1 cellular context compared by ENCODE assay signal in genomic region chr11:129041611-129042018, GRCh38.
TF ChIP-seq lines count a peak whose summit lies in the region.

No MANE protein-coding gene starts in this region.

TF ChIP-seq in GM23338, 12 proteins besides CTCF, POLR2A, EP300 and RAD21 (continued from another document):
- TF ChIP-seq ZNF462 (CRISPR knock-in tag; IDR thresholded peaks at IDR 0.05) (no peak), ETS1 (IDR thresholded peaks at IDR 0.05) (no peak), ZNF331 (CRISPR knock-in tag; IDR thresholded peaks at IDR 0.05; ENCODE audit: low read depth) (no peak), EZH2phosphoT487 (IDR thresholded peaks at IDR 0.05; ENCODE audit: unreplicated experiment) (no peak), STAT1 (IDR thresholded peaks at IDR 0.05; ENCODE audit: unreplicated experiment) (no peak), REST (IDR thresholded peaks at IDR 0.05; ENCODE audit: unreplicated experiment) (no peak)
